ENCODE assay signal across 1 cellular context in the genomic region with DNA sequence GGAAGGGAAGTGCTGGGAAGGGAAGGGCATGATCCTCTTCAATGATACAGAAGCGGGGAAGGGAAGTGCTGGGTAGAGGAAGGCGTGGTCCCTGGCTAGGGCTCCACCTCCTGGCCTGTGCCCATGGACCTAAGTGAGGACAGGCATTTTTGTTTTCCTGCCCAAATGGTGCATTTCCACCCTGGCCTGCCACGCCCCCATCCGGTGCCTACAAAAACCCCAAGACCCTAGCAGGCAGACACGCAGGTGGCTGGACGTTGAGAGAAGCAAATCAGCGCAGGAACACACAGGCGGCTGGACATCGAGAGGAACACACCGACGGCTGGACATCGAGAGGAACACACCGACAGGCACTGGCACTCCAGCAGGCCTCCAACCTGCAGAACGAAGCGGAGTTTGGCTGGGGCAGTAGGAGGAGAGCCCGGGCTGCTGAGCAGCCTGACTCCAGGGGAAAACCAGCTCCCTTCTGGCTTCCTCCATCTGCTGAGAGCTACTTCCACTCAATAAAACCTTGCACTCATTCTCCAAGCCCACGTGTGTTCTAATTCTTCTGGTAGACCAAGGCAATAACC.
TF ChIP-seq lines count a peak whose summit lies in the region.

No MANE protein-coding gene starts in this region.

TF ChIP-seq in H1, 55 proteins besides CTCF, POLR2A, EP300 and RAD21:
- no peak for TF ChIP-seq FOSL1 (IDR thresholded peaks at IDR 0.05; ENCODE audit: insufficient read depth, low read depth, low read length)
- TF ChIP-seq, protein P1, sequence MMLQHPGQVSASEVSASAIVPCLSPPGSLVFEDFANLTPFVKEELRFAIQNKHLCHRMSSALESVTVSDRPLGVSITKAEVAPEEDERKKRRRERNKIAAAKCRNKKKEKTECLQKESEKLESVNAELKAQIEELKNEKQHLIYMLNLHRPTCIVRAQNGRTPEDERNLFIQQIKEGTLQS (IDR thresholded peaks at IDR 0.05; ENCODE audit: insufficient read depth, low read depth, low read length): no peak
- TF ChIP-seq POLR2AphosphoS5 (IDR thresholded peaks at IDR 0.05; ENCODE audit: low read depth, low read length): no peak
- TF ChIP-seq JUND (IDR thresholded peaks at IDR 0.05; ENCODE audit: low read length): no peak
- TF ChIP-seq KDM5A (IDR thresholded peaks at IDR 0.05; ENCODE audit: low read length): no peak
- no peak for TF ChIP-seq SP2 (IDR thresholded peaks at IDR 0.05; ENCODE audit: low read length)
- no peak for TF ChIP-seq RXRA (IDR thresholded peaks at IDR 0.05; ENCODE audit: insufficient read depth, low read depth, low read length)
- no peak for TF ChIP-seq GTF2F1 (IDR thresholded peaks at IDR 0.05; ENCODE audit: borderline replicate concordance, low read depth, low read length)
- TF ChIP-seq TAF7 (optimal IDR thresholded peaks at IDR 0.05; ENCODE audit: borderline replicate concordance, low read depth, low read length): no peak
- TF ChIP-seq PHF8 (conservative IDR thresholded peaks at IDR 0.05; ENCODE audit: low read depth, low read length): no peak
- TF ChIP-seq CBX8 (IDR thresholded peaks at IDR 0.05; ENCODE audit: borderline replicate concordance, low read depth, low read length): no peak
- TF ChIP-seq YY1 (IDR thresholded peaks at IDR 0.05; ENCODE audit: low read depth, low read length): no peak
- no peak for TF ChIP-seq SIN3A (conservative IDR thresholded peaks at IDR 0.05 in 1 of 2, IDR thresholded peaks at IDR 0.05 in 1 of 2; ENCODE audit: low read depth in 1 of 2, low read length in 2 of 2)
- TF ChIP-seq, protein P2, sequence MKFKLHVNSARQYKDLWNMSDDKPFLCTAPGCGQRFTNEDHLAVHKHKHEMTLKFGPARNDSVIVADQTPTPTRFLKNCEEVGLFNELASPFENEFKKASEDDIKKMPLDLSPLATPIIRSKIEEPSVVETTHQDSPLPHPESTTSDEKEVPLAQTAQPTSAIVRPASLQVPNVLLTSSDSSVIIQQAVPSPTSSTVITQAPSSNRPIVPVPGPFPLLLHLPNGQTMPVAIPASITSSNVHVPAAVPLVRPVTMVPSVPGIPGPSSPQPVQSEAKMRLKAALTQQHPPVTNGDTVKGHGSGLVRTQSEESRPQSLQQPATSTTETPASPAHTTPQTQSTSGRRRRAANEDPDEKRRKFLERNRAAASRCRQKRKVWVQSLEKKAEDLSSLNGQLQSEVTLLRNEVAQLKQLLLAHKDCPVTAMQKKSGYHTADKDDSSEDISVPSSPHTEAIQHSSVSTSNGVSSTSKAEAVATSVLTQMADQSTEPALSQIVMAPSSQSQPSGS (IDR thresholded peaks at IDR 0.05; ENCODE audit: low read length): no peak
